ENCODE assay signal across 8 cellular contexts in the genomic region with DNA sequence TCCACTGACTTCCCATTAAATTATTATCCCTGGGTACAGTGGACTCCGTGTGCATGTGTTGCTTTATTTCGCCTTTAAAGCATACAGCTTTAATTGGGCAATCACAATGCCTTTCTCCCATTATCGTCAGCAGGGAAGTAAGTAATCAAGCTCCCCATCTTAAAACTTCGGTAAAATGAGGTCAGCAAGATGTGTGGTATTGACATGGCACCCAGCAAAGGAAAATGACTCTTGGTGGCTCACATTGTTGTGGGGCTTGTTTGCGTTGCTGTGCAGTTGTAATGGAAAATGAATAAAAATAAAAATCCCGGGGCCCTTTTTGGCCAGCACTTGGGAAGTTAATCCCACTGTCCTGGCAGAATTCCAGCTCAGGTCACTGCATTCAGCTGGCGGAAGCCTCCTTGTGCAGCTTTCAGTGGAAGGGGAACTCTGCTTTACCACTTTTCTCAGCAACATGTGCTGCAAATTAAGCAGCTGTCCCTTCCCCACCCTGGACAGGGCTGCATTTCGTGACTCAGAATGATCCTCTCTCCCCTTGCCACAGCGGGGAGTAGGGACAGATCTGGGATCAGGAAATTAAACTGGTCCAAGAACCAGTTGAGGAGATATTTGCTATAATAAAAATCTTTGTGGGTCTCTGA. TPM values are rescaled to one million over a fixed set of nuclear protein-coding genes. Genes with fewer than 3 reads are reported as not detected.
A peak's percentile ranks its signal among the peaks of the same experiment; 100 is the strongest.
DNase-seq lines count a peak whose midpoint lies in the region; ATAC-seq and TF ChIP-seq lines count a peak whose summit lies in the region.

No MANE protein-coding gene starts in this region.

- 38% methylated on average over 9 of the region's 9 CpGs for WGBS in smooth muscle cell (ENCODE audit: low lambda C conversion rate)

- no peak for TF ChIP-seq POLR2A in HCT116 (IDR thresholded peaks at IDR 0.05; ENCODE audit: borderline replicate concordance, extremely low read depth, insufficient read depth, insufficient read length)

- H3K4me3 ChIP-seq in HCT116 (replicated peaks in 1 of 2; ENCODE audit: low read depth in 1 of 2, low read length in 2 of 2) (no peak overlapping the region), PC-3 (ENCODE audit: low read length) (no peak overlapping the region; the same call in 1 of the 2 replicates), foreskin fibroblast (ENCODE audit: low read depth in 1 of 2, low read length in 2 of 2) (peak overlapping the region in 1 of 2 donors; percentile 9), smooth muscle cell (no peak overlapping the region)

- H3F3A ChIP-seq in PC-3 (ENCODE audit: low read length, unreplicated experiment) (no peaks in the 10 kb centered on the region), smooth muscle cell (ENCODE audit: low read depth) (no peaks in the 10 kb centered on the region)

- POLR2A ChIA-PET in HCT116 (lab: Charles Lee) = interaction anchor here (1.1 kb wide), 1 partner anchor 14 kb away, joined by 4 read pairs; a partner anchor contains a TSS
- POLR2A ChIA-PET in PC-3 (lab: Charles Lee; ENCODE audit: unreplicated experiment) = interaction anchor here (0.6 kb wide), 2 partner anchors 13 to 477 kb away, joined by 3 read pairs; no protein-coding TSS in a partner anchor

- BruUV-seq in HCT116 (replicated peaks; lab: Mats Ljungman, UMichigan) (no TSS peak), PC-3 (replicated peaks; lab: Mats Ljungman, UMichigan) (no TSS peak)

- H3K27ac ChIP-seq in HCT116 (ENCODE audit: low read depth, low read length) = no peak overlapping the region
- peak overlapping the region; percentile 63 for H3K27ac ChIP-seq in PC-3 (ENCODE audit: low read length)
- peak overlapping the region; percentile 59 for H3K27ac ChIP-seq in smooth muscle cell (ENCODE audit: low read depth)

- no peak for TF ChIP-seq RAD21 in HCT116 (IDR thresholded peaks at IDR 0.05; ENCODE audit: low read depth)

- H2AFZ ChIP-seq in HCT116 (ENCODE audit: low read depth, low read length, poor library complexity, severe bottlenecking) (no peak overlapping the region), PC-3 (ENCODE audit: low read length) (peak overlapping the region; percentile 48), smooth muscle cell (ENCODE audit: low read depth) (no peak overlapping the region)

- H3K27me3 ChIP-seq in HCT116 (ENCODE audit: insufficient read depth, low read length) = no peaks in the 10 kb centered on the region
- H3K27me3 ChIP-seq in PC-3 (ENCODE audit: low read length) = no peaks in the 10 kb centered on the region
- H3K27me3 ChIP-seq in smooth muscle cell (ENCODE audit: low read depth) = no peaks in the 10 kb centered on the region

- RAD21 ChIA-PET in HCT116 (lab: Charles Lee; ENCODE audit: low non-redundant PET in 1 of 2, low total read pairs in 2 of 2, uncharacterized antibody in 2 of 2, unreplicated experiment in 2 of 2) = no interaction called here

- DNase-seq in HCT116 (ENCODE audit: low read depth, low spot score) (no peak), PC-3 (peak; percentile 77), foreskin fibroblast (peak; percentile 82 to 91), smooth muscle cell (lab: John Stamatoyannopoulos, UW; ENCODE audit: unreplicated experiment) (no peak), kidney glomerular epithelial cell (lab: John Stamatoyannopoulos, UW) (no peak), HuH-7 (ENCODE audit: low spot score) (no peak)

- CTCF ChIA-PET in HCT116 (lab: Charles Lee) = no interaction called here
- CTCF ChIA-PET in PC-3 (lab: Charles Lee) = no interaction called here

- H4K20me1 ChIP-seq in HCT116 (ENCODE audit: insufficient read depth) (no peaks in the 10 kb centered on the region), PC-3 (ENCODE audit: low read length) (no peaks in the 10 kb centered on the region), smooth muscle cell (ENCODE audit: low read depth) (no peaks in the 10 kb centered on the region)

- no peaks in the 10 kb centered on the region for H3K79me2 ChIP-seq in HCT116 (ENCODE audit: insufficient read depth, low read length)
- no peaks in the 10 kb centered on the region for H3K79me2 ChIP-seq in PC-3 (ENCODE audit: low read length)
- H3K79me2 ChIP-seq in smooth muscle cell (ENCODE audit: low read depth) = no peaks in the 10 kb centered on the region

- intact Hi-C loops in HCT116 (cut with micrococcal nuclease) (no loop called here), PC-3 (cut with micrococcal nuclease) (no loop called here)

- H3K36me3 ChIP-seq in HCT116 (ENCODE audit: control insufficient read depth in 1 of 2, insufficient read depth in 2 of 2, low read length in 2 of 2) (no peaks in the 10 kb centered on the region), PC-3 (ENCODE audit: low read depth, low read length) (no peaks in the 10 kb centered on the region), smooth muscle cell (ENCODE audit: low read depth) (no peaks in the 10 kb centered on the region)

- H3K9ac ChIP-seq in HCT116 (ENCODE audit: low read length) (no peak overlapping the region), PC-3 (ENCODE audit: low read length) (peak overlapping the region; percentile 22; the same call in 1 of the 2 replicates), smooth muscle cell (ENCODE audit: low read depth) (no peak overlapping the region)

- TF ChIP-seq CTCF in HCT116 (IDR thresholded peaks at IDR 0.05 in 2 of 3, conservative IDR thresholded peaks at IDR 0.05 in 1 of 3; ENCODE audit: borderline replicate concordance in 1 of 3, insufficient read depth in 1 of 3, low read depth in 2 of 3, low read length in 2 of 3) = no peak
- TF ChIP-seq CTCF in PC-3 (conservative IDR thresholded peaks at IDR 0.05; ENCODE audit: low read depth, low read length) = no peak
- TF ChIP-seq CTCF in foreskin fibroblast (IDR thresholded peaks at IDR 0.05; ENCODE audit: low read depth, low read length) = no peak
- no peak for TF ChIP-seq CTCF in smooth muscle cell (IDR thresholded peaks at IDR 0.05; ENCODE audit: borderline replicate concordance, insufficient read depth, poor library complexity, severe bottlenecking)

- H3K9me3 ChIP-seq in HCT116 (ENCODE audit: control insufficient read depth in 1 of 2, insufficient read depth in 1 of 2, low read depth in 1 of 2, low read length in 2 of 2) (no peaks in the 10 kb centered on the region), PC-3 (ENCODE audit: low read length) (no peaks in the 10 kb centered on the region), smooth muscle cell (replicated peaks; ENCODE audit: low read depth) (no peaks in the 10 kb centered on the region)

- ATAC-seq in HCT116 (no peak), PC-3 (peak; percentile 42), HG02884 (IDR thresholded peaks at IDR 0.05; ENCODE audit: unreplicated experiment) (no peak), HG02970 (IDR thresholded peaks at IDR 0.05; ENCODE audit: low FRiP score, unreplicated experiment) (no peak)

- H3K9me2 ChIP-seq in HCT116 (ENCODE audit: insufficient read depth) = no peaks in the 10 kb centered on the region
- H3K9me2 ChIP-seq in PC-3 (replicated peaks; ENCODE audit: low read length) = no peaks in the 10 kb centered on the region

- 0 out of 2 replicates have a peak overlapping the region, but pooled peaks have one; percentile 21 for H3K4me2 ChIP-seq in HCT116 (ENCODE audit: low read length)
- H3K4me2 ChIP-seq in PC-3 (ENCODE audit: low read length) = peak overlapping the region; percentile 29
- H3K4me2 ChIP-seq in smooth muscle cell = peak overlapping the region; percentile 54

- H3K4me1 ChIP-seq in HCT116 (ENCODE audit: control insufficient read depth in 1 of 2, insufficient read depth in 2 of 2, low read length in 2 of 2) (peaks cover 32 to 34% of the 10 kb centered on the region in 2 experiments), PC-3 (ENCODE audit: insufficient read depth, low read length) (peaks cover 50% of the 10 kb centered on the region), smooth muscle cell (ENCODE audit: low read depth) (peaks cover 30% of the 10 kb centered on the region)

TF ChIP-seq in HCT116, 20 proteins besides CTCF, POLR2A, EP300 and RAD21:
- TF ChIP-seq CEBPB (IDR thresholded peaks at IDR 0.05; ENCODE audit: low read depth) (no peak), EGR1 (IDR thresholded peaks at IDR 0.05; ENCODE audit: low read depth) (no peak), SIN3A (IDR thresholded peaks at IDR 0.05; ENCODE audit: low read depth) (no peak), SP1 (IDR thresholded peaks at IDR 0.05; ENCODE audit: low read depth) (no peak), EZH2 (IDR thresholded peaks at IDR 0.05) (no peak), ELF1 (IDR thresholded peaks at IDR 0.05; ENCODE audit: borderline replicate concordance, low read depth) (no peak), YY1 (IDR thresholded peaks at IDR 0.05; ENCODE audit: extremely low read depth, insufficient replicate concordance, low read depth, low read length) (no peak), JUND (IDR thresholded peaks at IDR 0.05) (no peak), SRF (IDR thresholded peaks at IDR 0.05; ENCODE audit: low read depth) (no peak), CBX3 (IDR thresholded peaks at IDR 0.05; ENCODE audit: low read depth) (no peak)

RNA-seq across cellular contexts. Expression of a gene that starts 13.9 kb away (rescaled TPM):
- total RNA-seq in HCT116 (2021; ENCODE audit: unreplicated experiment) (239 TPM), PC-3 (2014; rRNA removed) (174 and 211 TPM in 2 replicates), smooth muscle cell (103 and 104 TPM in 2 replicates)
- 146 and 151 TPM in 2 replicates for polyA plus RNA-seq in HCT116 (2012)
- 47.6 and 53.7 TPM in 2 replicates for polyA plus RNA-seq in smooth muscle cell

Comparison
In these comparisons a context has a peak if more than half of its experiments do, and no peak if none do; other contexts are left out.
1. DNase-seq: peak in PC-3 (single experiment) and foreskin fibroblast (2 of 2); none in HCT116 (single experiment), smooth muscle cell (single experiment), kidney glomerular epithelial cell (single experiment) and HuH-7 (single experiment).
2. Peak in every context shown above with its lines, with median percentiles within 50 percentile points of each other: H3K4me2 ChIP-seq.